In genomic region chr5:91189480-91190332, GRCh38 we compare ENCODE assay signal across 8 cellular contexts.
DNase-seq lines count a peak whose midpoint lies in the region; ATAC-seq and TF ChIP-seq lines count a peak whose summit lies in the region.

No MANE protein-coding gene starts in this region.

- no peaks in the 10 kb centered on the region for H3K4me1 Mint-ChIP-seq in effector memory CD8-positive, alpha-beta T cell (ENCODE audit: low read depth in 2 of 2)

- H3K36me3 ChIP-seq in SK-N-SH (replicated peaks in 1 of 2; ENCODE audit: control insufficient read depth in 1 of 2, insufficient read depth in 2 of 2, low read length in 1 of 2) (no peaks in the 10 kb centered on the region), spleen (no peaks in the 10 kb centered on the region)

- no peak for DNase-seq in SK-N-SH
- DNase-seq in hepatic stellate cell (ENCODE audit: low spot score): peak; percentile 51
- no peak for DNase-seq in spleen
- no peak for DNase-seq in effector memory CD8-positive, alpha-beta T cell
- DNase-seq in NCI-H1092 (lab: John Stamatoyannopoulos, UW): no peak

- H3K9me2 ChIP-seq in SK-N-SH: no peaks in the 10 kb centered on the region

- TF ChIP-seq EP300 in SK-N-SH (IDR thresholded peaks at IDR 0.05; ENCODE audit: borderline replicate concordance in 1 of 2, low read depth in 1 of 2, low read length in 1 of 2): no peak

- H3K9ac ChIP-seq in SK-N-SH: no peak overlapping the region

- H3K27ac ChIP-seq in SK-N-SH (ENCODE audit: low read depth in 2 of 2, low read length in 1 of 2) (peak overlapping the region in 1 of 2 experiments; percentile 63; a peak in 1 of 4 replicates), spleen (peak overlapping the region; percentile 33 to 72 (median 62))

- H3K4me3 Mint-ChIP-seq in effector memory CD8-positive, alpha-beta T cell: peak overlapping the region in 1 of 2 donors; percentile 9

- no peak overlapping the region for H3K27ac Mint-ChIP-seq in effector memory CD8-positive, alpha-beta T cell

- H3K27me3 ChIP-seq in SK-N-SH (ENCODE audit: insufficient read depth): no peaks in the 10 kb centered on the region
- no peaks in the 10 kb centered on the region for H3K27me3 ChIP-seq in spleen (replicated peaks in 1 of 7)

- H4K20me1 ChIP-seq in SK-N-SH (ENCODE audit: insufficient read depth): no peaks in the 10 kb centered on the region

- no peaks in the 10 kb centered on the region; a peak in 2 of 4 replicates for H3K4me1 ChIP-seq in SK-N-SH (ENCODE audit: control insufficient read depth in 1 of 2, insufficient read depth in 2 of 2, low read depth in 1 of 2, low read length in 1 of 2)
- peaks cover 0 to 18% (median 2%) of the 10 kb centered on the region in 6 donors for H3K4me1 ChIP-seq in spleen

- peak overlapping the region; percentile 81 for H2AFZ ChIP-seq in SK-N-SH (ENCODE audit: low read depth)

- H3K79me2 ChIP-seq in SK-N-SH (ENCODE audit: insufficient read depth): no peaks in the 10 kb centered on the region

- POLR2A ChIA-PET in SK-N-SH (lab: Yijun Ruan, JAX): no interaction called here

- H3K36me3 Mint-ChIP-seq in effector memory CD8-positive, alpha-beta T cell (ENCODE audit: insufficient read depth): no peaks in the 10 kb centered on the region

- no peak for TF ChIP-seq RAD21 in SK-N-SH (IDR thresholded peaks at IDR 0.05; ENCODE audit: low read length)

- TF ChIP-seq POLR2A in spleen (IDR thresholded peaks at IDR 0.05): no peak

- CTCF ChIA-PET in SK-N-SH (lab: Yijun Ruan, JAX): interaction anchor here (1.1 to 1.2 kb wide), 2 partner anchors 195 to 230 kb away, joined by 3 to 4 read pairs; no protein-coding TSS in a partner anchor

- H3K9me3 ChIP-seq in SK-N-SH: no peaks in the 10 kb centered on the region
- no peaks in the 10 kb centered on the region for H3K9me3 ChIP-seq in spleen

- H3K4me3 ChIP-seq in SK-N-SH (ENCODE audit: low read depth in 2 of 2, low read length in 1 of 2) (peak overlapping the region in 1 of 2 experiments; percentile 6; a peak in 1 of 4 replicates), spleen (peak overlapping the region in 5 of 8 donors; percentile 4 to 43 (median 10))

- ATAC-seq in GM19468 (IDR thresholded peaks at IDR 0.05; ENCODE audit: extremely low read depth, unreplicated experiment) (peak; percentile 70), HG03571 (IDR thresholded peaks at IDR 0.05; ENCODE audit: unreplicated experiment) (no peak), GM18909 (IDR thresholded peaks at IDR 0.05; ENCODE audit: poor library complexity, unreplicated experiment) (no peak)
- ATAC-seq in effector memory CD8-positive, alpha-beta T cell (replicated peaks): no peak

- WGBS in SK-N-SH (ENCODE audit: low lambda C conversion rate): 68% methylated on average over 8 of the region's 8 CpGs
- 37 to 61% (median 45%) methylated on average over 8 of the region's 8 CpGs for WGBS in spleen, 5 donors

- H3K4me2 ChIP-seq in SK-N-SH: peak overlapping the region; percentile 14; the same call in 1 of the 2 replicates

- H3K27me3 Mint-ChIP-seq in effector memory CD8-positive, alpha-beta T cell: peaks cover 20 to 26% of the 10 kb centered on the region in 2 donors

- TF ChIP-seq CTCF in SK-N-SH (IDR thresholded peaks at IDR 0.05): no peak
- TF ChIP-seq CTCF in spleen (IDR thresholded peaks at IDR 0.05 in 8 of 11, conservative IDR thresholded peaks at IDR 0.05 in 3 of 11): no peak

- intact Hi-C loops in spleen (cut with DNase I; ENCODE audit: low total_unique reads): no loop called here

- H3F3A ChIP-seq in SK-N-SH (replicated peaks; ENCODE audit: insufficient read depth): no peaks in the 10 kb centered on the region

- H3K9me3 Mint-ChIP-seq in effector memory CD8-positive, alpha-beta T cell: no peaks in the 10 kb centered on the region

TF ChIP-seq in SK-N-SH, 30 proteins besides CTCF, POLR2A, EP300 and RAD21:
- 0 out of 2 replicates have a peak, but pooled peaks have one; percentile 27 for TF ChIP-seq FOSL2 (IDR thresholded peaks at IDR 0.05; ENCODE audit: borderline replicate concordance, low read depth)
- TF ChIP-seq PBX3 (IDR thresholded peaks at IDR 0.05): no peak
- no peak for TF ChIP-seq NRF1 (IDR thresholded peaks at IDR 0.05; ENCODE audit: low read depth, low read length)
